In the genomic region with DNA sequence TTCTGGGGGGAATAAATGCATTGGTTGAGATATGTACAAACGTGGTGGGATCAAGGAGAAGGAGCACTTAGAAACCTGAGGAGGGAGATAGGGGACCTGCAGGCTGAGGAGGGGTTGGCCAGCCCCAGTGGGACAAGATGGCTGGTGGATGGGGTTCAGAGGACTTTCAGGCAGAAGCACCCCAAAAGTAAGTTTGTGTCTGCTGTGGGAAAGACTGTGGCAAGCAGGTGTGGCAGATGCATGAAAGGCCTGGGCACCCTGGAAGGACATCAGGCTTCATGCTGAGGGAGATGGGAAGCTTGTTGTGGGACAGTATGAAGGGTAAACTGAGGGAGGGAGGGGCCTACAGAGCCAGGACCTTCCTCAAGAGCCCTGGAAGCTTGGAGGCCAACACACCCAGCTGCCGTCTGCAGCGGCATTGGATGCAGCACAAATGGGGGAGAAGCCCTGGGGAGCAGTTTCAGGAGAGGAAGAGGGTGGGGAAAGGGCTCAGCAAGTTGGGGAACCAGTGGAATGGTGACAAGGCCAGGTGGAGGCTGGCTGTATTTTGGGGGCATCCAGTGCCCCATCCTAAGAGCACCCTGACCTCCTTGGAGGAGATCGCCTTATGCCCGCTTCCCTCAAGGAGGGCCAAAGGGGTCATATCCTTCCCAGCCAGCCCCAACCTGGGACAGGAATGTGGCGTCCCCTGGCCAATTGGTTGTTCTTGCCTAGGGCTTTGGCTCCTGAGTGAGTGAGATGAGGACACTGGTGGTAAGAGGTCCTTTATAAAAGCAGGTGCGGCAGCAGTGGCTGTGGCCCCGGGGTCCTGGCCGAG, we compare ENCODE assay signal across 11 cellular contexts. TPM values are rescaled to one million over a fixed set of nuclear protein-coding genes. Genes with fewer than 3 reads are reported as not detected.
DNase-seq lines count a peak whose midpoint lies in the region; TF ChIP-seq lines count a peak whose summit lies in the region.
"Had no signal": no experiment of that assay in that cellular context is flagged by ENCODE, and none has a peak within 500 bp of the region (broad histone marks: within the 10 kb centered on the region; RNA-seq: fewer than 3 reads in every experiment).

No MANE protein-coding gene starts in this region.

- 78 to 90% methylated on average over 9 of the region's 9 CpGs for WGBS in esophagus, 2 donors
- no CpG with 5 or more reads among the region's 9 CpGs for WGBS in neuronal stem cell (ENCODE audit: extremely low coverage in 2 of 2, insufficient read length in 2 of 2, insufficient replicate concordance in 1 of 2), 2 donors
- WGBS in tibial nerve, 2 donors: 75 to 82% methylated on average over 8 to 9 of the region's 9 CpGs

- no peaks in the 10 kb centered on the region for H3K79me1 ChIP-seq in neuronal stem cell (ENCODE audit: low read depth, low read length)

- H2AK5ac ChIP-seq in neuronal stem cell (ENCODE audit: low read depth, low read length): no peak overlapping the region

- H2AFZ ChIP-seq in neuronal stem cell (ENCODE audit: low read length): peak overlapping the region; percentile 87

- H3K27ac ChIP-seq in esophagus (ENCODE audit: low read depth in 2 of 2, low read length in 1 of 2) (peak overlapping the region; percentile 73 to 86), neuronal stem cell (replicated peaks; ENCODE audit: low read length) (no peak overlapping the region), tibial nerve (peak overlapping the region; percentile 65 to 90 (median 78))

- no peak overlapping the region for H3K14ac ChIP-seq in neuronal stem cell (ENCODE audit: low read length)

- peak overlapping the region; percentile 56 for H3K9ac ChIP-seq in adipocyte (ENCODE audit: low read length)
- H3K9ac ChIP-seq in neuronal stem cell (ENCODE audit: low read depth, low read length, poor library complexity): no peak overlapping the region

- H4K8ac ChIP-seq in neuronal stem cell (ENCODE audit: low read depth, low read length): no peak overlapping the region

- no peak overlapping the region for H3K18ac ChIP-seq in neuronal stem cell (ENCODE audit: low read length)

- TF ChIP-seq POLR2A in tibial nerve (IDR thresholded peaks at IDR 0.05): no peak

- no peak overlapping the region for H2BK5ac ChIP-seq in neuronal stem cell (ENCODE audit: low read length)

- H2BK12ac ChIP-seq in neuronal stem cell (ENCODE audit: low read length): no peak overlapping the region

- TF ChIP-seq EP300 in tibial nerve (IDR thresholded peaks at IDR 0.05): no peak

- DNase-seq in adipocyte (ENCODE audit: low read depth) (no peak), neuronal stem cell (ENCODE audit: low spot score) (no peak), tibial nerve (ENCODE audit: low spot score in 2 of 2) (no peak), NCI-H2227 (lab: John Stamatoyannopoulos, UW; ENCODE audit: unreplicated experiment) (no peak), GM13976 (ENCODE audit: low spot score) (no peak), NCI-H526 treated with DMSO at 0.1 percent for 48 hours (lab: John Stamatoyannopoulos, UW) (no peak)
- DNase-seq: activated CD4-positive, alpha-beta T cell treated with anti-CD3 and anti-CD28 coated beads for 1 hour; NCI-H2171; nephron progenitor cell had no signal

- H2BK15ac ChIP-seq in neuronal stem cell (ENCODE audit: low read length): no peak overlapping the region

- in situ Hi-C loops in GM13976 (cut with MboI; ENCODE audit: low sequenced_read_pairs, unreplicated experiment): no loop called here

- no peak overlapping the region for H3K4me2 ChIP-seq in neuronal stem cell (ENCODE audit: insufficient read depth, low read length, poor library complexity, severe bottlenecking)

- H3K4ac ChIP-seq in neuronal stem cell (ENCODE audit: low read length): no peak overlapping the region

- H3K23ac ChIP-seq in neuronal stem cell (ENCODE audit: low read depth, low read length, poor library complexity): peak overlapping the region; percentile 1

- H3K4me3 ChIP-seq in adipocyte (ENCODE audit: low read length) (no peak overlapping the region), esophagus (ENCODE audit: low read depth in 1 of 2, low read length in 2 of 2) (no peak overlapping the region), neuronal stem cell (ENCODE audit: low read length in 2 of 2) (no peak overlapping the region), tibial nerve (no peak overlapping the region)
- H3K4me3 ChIP-seq: MG63 had no signal

- H3K4me1 ChIP-seq in adipocyte (ENCODE audit: control insufficient read depth, insufficient read depth, low read length): peaks cover 35% of the 10 kb centered on the region
- peaks cover 13 to 14% of the 10 kb centered on the region in 2 donors for H3K4me1 ChIP-seq in esophagus (ENCODE audit: control insufficient read depth in 2 of 2, insufficient read depth in 2 of 2, low read length in 1 of 2)
- H3K4me1 ChIP-seq in neuronal stem cell (ENCODE audit: control insufficient read depth in 2 of 2, insufficient read depth in 1 of 2, low read depth in 1 of 2, low read length in 2 of 2): peaks cover 8 to 17% of the 10 kb centered on the region in 2 donors
- peaks cover 0 to 37% (median 24%) of the 10 kb centered on the region in 4 donors for H3K4me1 ChIP-seq in tibial nerve

- no peak for TF ChIP-seq CTCF in tibial nerve (IDR thresholded peaks at IDR 0.05)
- TF ChIP-seq CTCF in GM13976 (IDR thresholded peaks at IDR 0.05; ENCODE audit: borderline replicate concordance, control extremely low read depth, extremely low read depth, insufficient read depth, missing control alignments): no peak

- H2BK120ac ChIP-seq in neuronal stem cell (ENCODE audit: low read depth, low read length): no peak overlapping the region

- H3K27me3 ChIP-seq in adipocyte (replicated peaks; ENCODE audit: control insufficient read depth, insufficient read depth, low read length): no peaks in the 10 kb centered on the region
- no peaks in the 10 kb centered on the region for H3K27me3 ChIP-seq in esophagus (ENCODE audit: control insufficient read depth in 1 of 2, insufficient read depth in 2 of 2, low read length in 2 of 2)
- no peaks in the 10 kb centered on the region for H3K27me3 ChIP-seq in neuronal stem cell (ENCODE audit: control insufficient read depth in 3 of 3, insufficient read depth in 3 of 3, low read depth in 1 of 3, low read length in 3 of 3)
- no peaks in the 10 kb centered on the region for H3K27me3 ChIP-seq in tibial nerve
- H3K27me3 ChIP-seq: MG63 had no signal

- H3K9me3 ChIP-seq in adipocyte (ENCODE audit: control insufficient read depth, low read length): no peaks in the 10 kb centered on the region
- no peaks in the 10 kb centered on the region for H3K9me3 ChIP-seq in esophagus (ENCODE audit: control insufficient read depth in 2 of 2, insufficient read depth in 1 of 2, low read depth in 1 of 2, low read length in 1 of 2)
- no peaks in the 10 kb centered on the region for H3K9me3 ChIP-seq in neuronal stem cell (replicated peaks in 1 of 2; ENCODE audit: control insufficient read depth in 2 of 2, insufficient read depth in 1 of 2, low read depth in 1 of 2, low read length in 2 of 2)
- H3K9me3 ChIP-seq in tibial nerve: no peaks in the 10 kb centered on the region
- H3K9me3 ChIP-seq: MG63 had no signal

- H4K91ac ChIP-seq in neuronal stem cell (ENCODE audit: low read depth, low read length, poor library complexity): no peak overlapping the region

- H3K36me3 ChIP-seq in adipocyte (ENCODE audit: control insufficient read depth, insufficient read depth, low read length, severe bottlenecking) (no peaks in the 10 kb centered on the region), esophagus (ENCODE audit: control insufficient read depth in 2 of 2, insufficient read depth in 2 of 2, low read length in 1 of 2) (no peaks in the 10 kb centered on the region), neuronal stem cell (replicated peaks in 1 of 2; ENCODE audit: control insufficient read depth in 2 of 2, insufficient read depth in 2 of 2, low read length in 2 of 2) (no peaks in the 10 kb centered on the region), tibial nerve (no peaks in the 10 kb centered on the region)
- H3K36me3 ChIP-seq: MG63 had no signal

RNA-seq across cellular contexts. Expression of a gene that starts 20.8 kb away (rescaled TPM):
- 100 to 1,000 TPM; 121 to 206 TPM for polyA plus RNA-seq in esophagus
- polyA plus RNA-seq in neuronal stem cell (2013, experiment 1 of 2): 18.9 TPM
- polyA plus RNA-seq in neuronal stem cell (2013, experiment 2 of 2): 19.1 TPM
- total RNA-seq in tibial nerve: 1,000 to 10,000 TPM in 1 of 4 donors, 100 to 1,000 TPM in 3; 631 to 1,165 (median 930) TPM
